In genomic region chr7:2837476-2837875, GRCh38 we compare ENCODE assay signal across 15 cellular contexts. TPM values are rescaled to one million over a fixed set of nuclear protein-coding genes. Genes with fewer than 3 reads are reported as not detected.
DNase-seq lines count a peak whose midpoint lies in the region; ATAC-seq, FAIRE-seq and TF ChIP-seq lines count a peak whose summit lies in the region.
"Had no signal": no experiment of that assay in that cellular context is flagged by ENCODE, and none has a peak within 500 bp of the region (broad histone marks: within the 10 kb centered on the region; RNA-seq: fewer than 3 reads in every experiment).

No MANE protein-coding gene starts in this region.

- H3K27ac Mint-ChIP-seq in T-helper 2 cell treated with Interferon-gamma antibody and Interleukin-4, amounts not matched to agents 5 μg/mL and 100 μg/mL, for 36 hours = peak overlapping the region; percentile 32
- peak overlapping the region; percentile 36 for H3K27ac Mint-ChIP-seq in activated CD8-positive, alpha-beta T cell treated with anti-CD3 and anti-CD28 coated beads for 36 hours
- peak overlapping the region; percentile 33 to 96 (median 89) for H3K27ac Mint-ChIP-seq in naive B cell

- TF ChIP-seq CTCF in activated CD8-positive, alpha-beta T cell treated with anti-CD3 and anti-CD28 coated beads for 36 hours (IDR thresholded peaks at IDR 0.05) = no peak

- intact Hi-C loops in activated CD8-positive, alpha-beta T cell treated with anti-CD3 and anti-CD28 coated beads for 36 hours (cut with micrococcal nuclease) = no loop called here

- POLR2A ChIA-PET in activated CD8-positive, alpha-beta T cell treated with anti-CD3 and anti-CD28 coated beads for 36 hours (lab: Charles Lee) = no interaction called here

- no peaks in the 10 kb centered on the region for H3K9me3 Mint-ChIP-seq in T-helper 2 cell treated with Interferon-gamma antibody and Interleukin-4, amounts not matched to agents 5 μg/mL and 100 μg/mL, for 36 hours
- peaks cover 2% of the 10 kb centered on the region for H3K9me3 Mint-ChIP-seq in activated CD8-positive, alpha-beta T cell treated with anti-CD3 and anti-CD28 coated beads for 36 hours
- H3K9me3 Mint-ChIP-seq in naive B cell = no peaks in the 10 kb centered on the region

- FAIRE-seq in GM12891 (lab: Jason Lieb, UNC) = peak; percentile 38
- FAIRE-seq: A204.1 had no signal

- CTCF ChIA-PET in activated CD8-positive, alpha-beta T cell treated with anti-CD3 and anti-CD28 coated beads for 36 hours (lab: Charles Lee) = no interaction called here

- DNase-seq in T-helper 2 cell treated with Interferon-gamma antibody and Interleukin-4, amounts not matched to agents 5 μg/mL and 100 μg/mL, for 36 hours (ENCODE audit: low spot score) = no peak
- DNase-seq in T-helper 2 cell (no peak), GM12891 (ENCODE audit: insufficient read length, low spot score) (no peak), naive B cell (no peak), SKM-1 treated with dmso at 0.1 percent for 144 hours (lab: John Stamatoyannopoulos, UW; ENCODE audit: unreplicated experiment) (no peak)
- no peak for DNase-seq in activated CD8-positive, alpha-beta T cell treated with anti-CD3 and anti-CD28 coated beads for 36 hours
- DNase-seq: DMS 273 treated with DMSO at 0.1 percent for 48 hours; effector memory CD4-positive, alpha-beta T cell; left colon; NCI-H2171; NK-92 treated with Interleukin-12 subunit alpha and Interleukin-12 subunit beta, amount 100 ng/mL, for 24 hours; upper lobe of left lung had no signal

- no peak for ATAC-seq in activated CD8-positive, alpha-beta T cell treated with anti-CD3 and anti-CD28 coated beads for 36 hours
- ATAC-seq in naive B cell (ENCODE audit: low read depth in 2 of 2) = no peak
- no peak for ATAC-seq in GM18519 (IDR thresholded peaks at IDR 0.05; ENCODE audit: low FRiP score, unreplicated experiment)
- no peak for ATAC-seq in HG02759 (IDR thresholded peaks at IDR 0.05; ENCODE audit: unreplicated experiment)
- ATAC-seq: left colon had no signal

- no peak for TF ChIP-seq POLR2A in GM12891 (IDR thresholded peaks at IDR 0.05; ENCODE audit: low read depth, low read length)

- no peaks in the 10 kb centered on the region for H3K27me3 Mint-ChIP-seq in T-helper 2 cell treated with Interferon-gamma antibody and Interleukin-4, amounts not matched to agents 5 μg/mL and 100 μg/mL, for 36 hours (ENCODE audit: low read depth)
- H3K27me3 Mint-ChIP-seq in activated CD8-positive, alpha-beta T cell treated with anti-CD3 and anti-CD28 coated beads for 36 hours = no peaks in the 10 kb centered on the region
- no peaks in the 10 kb centered on the region for H3K27me3 Mint-ChIP-seq in naive B cell

- H3K4me3 Mint-ChIP-seq in T-helper 2 cell treated with Interferon-gamma antibody and Interleukin-4, amounts not matched to agents 5 μg/mL and 100 μg/mL, for 36 hours = peak overlapping the region; percentile 59
- no peak overlapping the region for H3K4me3 Mint-ChIP-seq in activated CD8-positive, alpha-beta T cell treated with anti-CD3 and anti-CD28 coated beads for 36 hours
- peak overlapping the region in 7 of 8 donors; percentile 1 to 74 (median 52) for H3K4me3 Mint-ChIP-seq in naive B cell

- peaks cover 29% of the 10 kb centered on the region for H3K36me3 Mint-ChIP-seq in T-helper 2 cell treated with Interferon-gamma antibody and Interleukin-4, amounts not matched to agents 5 μg/mL and 100 μg/mL, for 36 hours (ENCODE audit: low read depth)
- H3K36me3 Mint-ChIP-seq in activated CD8-positive, alpha-beta T cell treated with anti-CD3 and anti-CD28 coated beads for 36 hours (ENCODE audit: low read depth) = peaks cover 27% of the 10 kb centered on the region
- H3K36me3 Mint-ChIP-seq in naive B cell = peaks cover 10 to 26% of the 10 kb centered on the region in 2 donors

- peaks cover 25% of the 10 kb centered on the region for H3K4me1 Mint-ChIP-seq in T-helper 2 cell treated with Interferon-gamma antibody and Interleukin-4, amounts not matched to agents 5 μg/mL and 100 μg/mL, for 36 hours (ENCODE audit: low read depth)
- H3K4me1 Mint-ChIP-seq in activated CD8-positive, alpha-beta T cell treated with anti-CD3 and anti-CD28 coated beads for 36 hours (ENCODE audit: low read depth) = peaks cover 27% of the 10 kb centered on the region
- peaks cover 64 to 74% (median 70%) of the 10 kb centered on the region in 3 donors for H3K4me1 Mint-ChIP-seq in naive B cell

TF ChIP-seq in GM12891, 5 proteins besides CTCF, POLR2A, EP300 and RAD21:
- TF ChIP-seq POU2F2 (IDR thresholded peaks at IDR 0.05; ENCODE audit: low read depth, low read length) (no peak), TAF1 (IDR thresholded peaks at IDR 0.05; ENCODE audit: low read depth, low read length) (no peak), SPI1 (IDR thresholded peaks at IDR 0.05; ENCODE audit: low read depth, low read length) (no peak), PAX5 (IDR thresholded peaks at IDR 0.05; ENCODE audit: insufficient read depth, low read length, severe bottlenecking) (no peak), POLR2AphosphoS5 (IDR thresholded peaks at IDR 0.05; ENCODE audit: low read depth, low read length) (no peak)

RNA-seq across cellular contexts. Expression of gene GNA12, which starts 6.6 kb away (rescaled TPM):
- polyA plus RNA-seq in GM12891 (2012; ENCODE audit: low read depth, missing spikeins) = 17.9 TPM
- total RNA-seq in activated CD8-positive, alpha-beta T cell treated with anti-CD3 and anti-CD28 coated beads for 36 hours = 10 to 100 TPM; 21.0 to 21.1 TPM
- 10 to 100 TPM; 26.6 to 43.8 (median 34.8) TPM for polyA plus RNA-seq in naive B cell (ENCODE audit: low read depth in 6 of 6)

Comparison
In these comparisons a context has a peak if more than half of its experiments do, and no peak if none do; other contexts are left out.
1. H3K27ac Mint-ChIP-seq: peak in every context shown above with its lines; median percentile 89 in naive B cell; 36 in activated CD8-positive, alpha-beta T cell treated with anti-CD3 and anti-CD28 coated beads for 36 hours; 32 in T-helper 2 cell treated with Interferon-gamma antibody and Interleukin-4, amounts not matched to agents 5 μg/mL and 100 μg/mL, for 36 hours.